Comparison of ENCODE assay signal across 1 cellular context in the genomic region with DNA sequence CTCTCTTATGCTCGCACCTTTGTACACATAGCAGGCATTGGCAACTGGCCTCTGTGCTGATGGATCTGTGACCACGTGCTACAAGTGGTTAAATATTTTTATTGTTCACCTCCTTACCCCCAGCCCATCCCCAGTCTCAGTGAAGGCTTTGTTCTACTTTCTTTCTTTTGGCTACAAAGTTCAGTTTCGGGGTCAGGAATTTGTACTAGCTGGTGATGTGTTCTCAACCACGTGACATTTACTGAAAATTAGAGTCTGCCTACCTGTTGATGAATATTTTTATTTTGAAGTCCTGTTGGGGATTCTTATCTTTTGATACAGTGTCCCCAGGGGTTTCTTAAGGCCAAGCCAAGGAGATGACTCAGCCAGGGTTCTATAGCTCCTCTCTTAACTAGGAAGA.
A peak's percentile ranks its signal among the peaks of the same experiment; 100 is the strongest.
TF ChIP-seq lines count a peak whose summit lies in the region.

No MANE protein-coding gene starts in this region.

TF ChIP-seq in HepG2, 621 proteins besides CTCF, POLR2A, EP300 and RAD21 (continued from another document):
- TF ChIP-seq, protein P1, sequence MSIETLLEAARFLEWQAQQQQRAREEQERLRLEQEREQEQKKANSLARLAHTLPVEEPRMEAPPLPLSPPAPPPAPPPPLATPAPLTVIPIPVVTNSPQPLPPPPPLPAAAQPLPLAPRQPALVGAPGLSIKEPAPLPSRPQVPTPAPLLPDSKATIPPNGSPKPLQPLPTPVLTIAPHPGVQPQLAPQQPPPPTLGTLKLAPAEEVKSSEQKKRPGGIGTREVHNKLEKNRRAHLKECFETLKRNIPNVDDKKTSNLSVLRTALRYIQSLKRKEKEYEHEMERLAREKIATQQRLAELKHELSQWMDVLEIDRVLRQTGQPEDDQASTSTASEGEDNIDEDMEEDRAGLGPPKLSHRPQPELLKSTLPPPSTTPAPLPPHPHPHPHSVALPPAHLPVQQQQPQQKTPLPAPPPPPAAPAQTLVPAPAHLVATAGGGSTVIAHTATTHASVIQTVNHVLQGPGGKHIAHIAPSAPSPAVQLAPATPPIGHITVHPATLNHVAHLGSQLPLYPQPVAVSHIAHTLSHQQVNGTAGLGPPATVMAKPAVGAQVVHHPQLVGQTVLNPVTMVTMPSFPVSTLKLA (IDR thresholded peaks at IDR 0.05): 0 out of 2 replicates have a peak, but pooled peaks have one; percentile 31
- 0 out of 2 replicates have a peak, but pooled peaks have one; percentile 16 for TF ChIP-seq GATAD2A (CRISPR knock-in tag; IDR thresholded peaks at IDR 0.05)
- TF ChIP-seq, protein P2, sequence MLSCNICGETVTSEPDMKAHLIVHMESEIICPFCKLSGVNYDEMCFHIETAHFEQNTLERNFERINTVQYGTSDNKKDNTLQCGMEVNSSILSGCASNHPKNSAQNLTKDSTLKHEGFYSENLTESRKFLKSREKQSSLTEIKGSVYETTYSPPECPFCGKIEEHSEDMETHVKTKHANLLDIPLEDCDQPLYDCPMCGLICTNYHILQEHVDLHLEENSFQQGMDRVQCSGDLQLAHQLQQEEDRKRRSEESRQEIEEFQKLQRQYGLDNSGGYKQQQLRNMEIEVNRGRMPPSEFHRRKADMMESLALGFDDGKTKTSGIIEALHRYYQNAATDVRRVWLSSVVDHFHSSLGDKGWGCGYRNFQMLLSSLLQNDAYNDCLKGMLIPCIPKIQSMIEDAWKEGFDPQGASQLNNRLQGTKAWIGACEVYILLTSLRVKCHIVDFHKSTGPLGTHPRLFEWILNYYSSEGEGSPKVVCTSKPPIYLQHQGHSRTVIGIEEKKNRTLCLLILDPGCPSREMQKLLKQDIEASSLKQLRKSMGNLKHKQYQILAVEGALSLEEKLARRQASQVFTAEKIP (CRISPR knock-in tag; IDR thresholded peaks at IDR 0.05; ENCODE audit: borderline replicate concordance): no peak
- 0 out of 2 replicates have a peak, but pooled peaks have one; percentile 31 for TF ChIP-seq SAP130 (CRISPR knock-in tag; IDR thresholded peaks at IDR 0.05; ENCODE audit: low read depth)
- TF ChIP-seq FOXA1 (IDR thresholded peaks at IDR 0.05): no peak
- TF ChIP-seq FOXA1 (CRISPR knock-in tag; IDR thresholded peaks at IDR 0.05): 0 out of 2 replicates have a peak, but pooled peaks have one; percentile 10
- TF ChIP-seq, protein P3, sequence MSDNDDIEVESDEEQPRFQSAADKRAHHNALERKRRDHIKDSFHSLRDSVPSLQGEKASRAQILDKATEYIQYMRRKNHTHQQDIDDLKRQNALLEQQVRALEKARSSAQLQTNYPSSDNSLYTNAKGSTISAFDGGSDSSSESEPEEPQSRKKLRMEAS (IDR thresholded peaks at IDR 0.05): peak; percentile 65
- 0 out of 2 replicates have a peak, but pooled peaks have one; percentile 52 for TF ChIP-seq ZMYM4 (CRISPR knock-in tag; IDR thresholded peaks at IDR 0.05)
- no peak for TF ChIP-seq XBP1 (CRISPR knock-in tag; IDR thresholded peaks at IDR 0.05)
- peak; percentile 21; the same call in 1 of the 2 replicates for TF ChIP-seq POGZ (CRISPR knock-in tag; IDR thresholded peaks at IDR 0.05)
TF ChIP-seq in HepG2: peak in this region for 28.
